Comparison of ENCODE assay signal across 8 cellular contexts in genomic region chr2:241318830-241319229, GRCh38. TPM values are rescaled to one million over a fixed set of nuclear protein-coding genes. Genes with fewer than 3 reads are reported as not detected.
DNase-seq lines count a peak whose midpoint lies in the region; ATAC-seq and TF ChIP-seq lines count a peak whose summit lies in the region.
"Not testable (repeated sequence)": the region's sequence is repeated elsewhere in the genome, so short reads cannot be mapped to it uniquely, and the experiment has no call there.

No MANE protein-coding gene starts in this region.

- TF ChIP-seq CTCF in IMR-90 (conservative IDR thresholded peaks at IDR 0.05; ENCODE audit: low read depth, low read length); neural progenitor cell (IDR thresholded peaks at IDR 0.05); upper lobe of right lung (IDR thresholded peaks at IDR 0.05): not testable (repeated sequence)

- H3K79me2 ChIP-seq in neural progenitor cell (ENCODE audit: low read depth): peaks cover 93% of the 10 kb centered on the region

- not testable (repeated sequence) for H3K23ac ChIP-seq in IMR-90 (ENCODE audit: low read depth, low read length)

- not testable (repeated sequence) for H3K27me3 ChIP-seq in CD4-positive, alpha-beta memory T cell (ENCODE audit: insufficient read depth, low read length); IMR-90 (ENCODE audit: control insufficient read depth, insufficient read depth, low read length); iPS-20b (ENCODE audit: insufficient read depth, low read length); neural progenitor cell; upper lobe of right lung

- not testable (repeated sequence) for H3K27me3 Mint-ChIP-seq in CD4-positive, alpha-beta memory T cell; T-helper 2 cell treated with Interferon-gamma antibody and Interleukin-4, amounts not matched to agents 5 μg/mL and 100 μg/mL, for 36 hours (ENCODE audit: low read depth); activated naive CD4-positive, alpha-beta T cell treated with anti-CD3 and anti-CD28 coated beads, Interleukin-2, amount 10 ng/mL, durations not matched to agents 7 days and 5 days; effector memory CD8-positive, alpha-beta T cell; neural progenitor cell (ENCODE audit: insufficient read depth, low read depth)

- not testable (repeated sequence) for H4K8ac ChIP-seq in IMR-90 (ENCODE audit: low read depth in 2 of 2, low read length in 2 of 2)

- not testable (repeated sequence) for H3K4me2 ChIP-seq in IMR-90 (ENCODE audit: low read depth, low read length)
- H3K4me2 ChIP-seq in neural progenitor cell: peak overlapping the region; percentile 98

- not testable (repeated sequence) for TF ChIP-seq POLR2A in IMR-90 (IDR thresholded peaks at IDR 0.05; ENCODE audit: low read depth, low read length)

- H2AK9ac ChIP-seq in IMR-90 (replicated peaks; ENCODE audit: low read depth, low read length, poor library complexity): not testable (repeated sequence)

- not testable (repeated sequence) for H2BK5ac ChIP-seq in IMR-90 (ENCODE audit: low read depth, low read length, poor library complexity, severe bottlenecking)

- not testable (repeated sequence) for ATAC-seq in IMR-90 (ENCODE audit: low read depth); effector memory CD8-positive, alpha-beta T cell (replicated peaks); upper lobe of right lung

- H3K9me3 ChIP-seq in CD4-positive, alpha-beta memory T cell (ENCODE audit: control insufficient read depth in 1 of 2, low read length in 2 of 2); IMR-90 (ENCODE audit: control insufficient read depth, insufficient read depth, low read length); iPS-20b (ENCODE audit: insufficient read depth, low read depth, low read length); neural progenitor cell (ENCODE audit: low read depth); upper lobe of right lung: not testable (repeated sequence)

- not testable (repeated sequence) for H3K36me3 ChIP-seq in CD4-positive, alpha-beta memory T cell (ENCODE audit: insufficient read depth, low read length); IMR-90 (ENCODE audit: control insufficient read depth, insufficient read depth, low read length); neural progenitor cell; upper lobe of right lung
- H3K36me3 ChIP-seq in iPS-20b (ENCODE audit: insufficient read depth, low read depth, low read length): peaks cover 17% of the 10 kb centered on the region

- not testable (repeated sequence) for H3K9ac ChIP-seq in IMR-90 (ENCODE audit: low read depth, low read length); iPS-20b (ENCODE audit: low read depth, low read length); neural progenitor cell

- H4K5ac ChIP-seq in IMR-90 (ENCODE audit: low read depth, low read length): not testable (repeated sequence)

- H3K79me1 ChIP-seq in IMR-90 (ENCODE audit: low read depth in 1 of 2, low read length in 2 of 2): peaks cover 5 to 37% of the 10 kb centered on the region in 2 experiments; a peak in 3 of 4 replicates

- not testable (repeated sequence) for H3K4ac ChIP-seq in IMR-90 (ENCODE audit: low read depth, low read length)

- H2BK15ac ChIP-seq in IMR-90 (ENCODE audit: low read depth, low read length): not testable (repeated sequence)

- no CpG with 5 or more reads among the region's 6 CpGs for WGBS in IMR-90 (ENCODE audit: extremely low coverage in 2 of 2, insufficient read length in 1 of 2), 2 experiments

- BruUV-seq in IMR-90 (replicated peaks; lab: Mats Ljungman, UMichigan): not testable (repeated sequence)

- H3K9me1 ChIP-seq in IMR-90 (ENCODE audit: insufficient read depth, low read length): not testable (repeated sequence)

- not testable (repeated sequence) for H3K27ac ChIP-seq in CD4-positive, alpha-beta memory T cell (ENCODE audit: low read depth, low read length); IMR-90 (ENCODE audit: insufficient read depth, low read length); iPS-20b (ENCODE audit: low read length); neural progenitor cell; upper lobe of right lung

- POLR2A ChIA-PET in CD4-positive, alpha-beta memory T cell (lab: Charles Lee; ENCODE audit: partially characterized antibody): interaction anchor here (0.8 to 1.7 kb wide), 2 partner anchors 20 to 31 kb away, joined by 3 read pairs; no protein-coding TSS in a partner anchor
- POLR2A ChIA-PET in IMR-90 (lab: Charles Lee; ENCODE audit: unreplicated experiment): interaction anchor here (0.7 kb wide), 1 partner anchor 15 kb away, joined by 8 read pairs; no protein-coding TSS in a partner anchor

- not testable (repeated sequence) for H3K14ac ChIP-seq in IMR-90 (replicated peaks; ENCODE audit: low read depth, low read length)

- TF ChIP-seq RAD21 in IMR-90 (IDR thresholded peaks at IDR 0.05; ENCODE audit: low read length): not testable (repeated sequence)

- not testable (repeated sequence) for H3K9me3 Mint-ChIP-seq in CD4-positive, alpha-beta memory T cell; T-helper 2 cell treated with Interferon-gamma antibody and Interleukin-4, amounts not matched to agents 5 μg/mL and 100 μg/mL, for 36 hours; activated naive CD4-positive, alpha-beta T cell treated with anti-CD3 and anti-CD28 coated beads, Interleukin-2, amount 10 ng/mL, durations not matched to agents 7 days and 5 days; effector memory CD8-positive, alpha-beta T cell; neural progenitor cell

- peak overlapping the region in 5 of 8 donors; percentile 57 to 99 (median 94) for H3K4me3 Mint-ChIP-seq in CD4-positive, alpha-beta memory T cell
- H3K4me3 Mint-ChIP-seq in T-helper 2 cell treated with Interferon-gamma antibody and Interleukin-4, amounts not matched to agents 5 μg/mL and 100 μg/mL, for 36 hours: peak overlapping the region; percentile 96
- H3K4me3 Mint-ChIP-seq in activated naive CD4-positive, alpha-beta T cell treated with anti-CD3 and anti-CD28 coated beads, Interleukin-2, amount 10 ng/mL, durations not matched to agents 7 days and 5 days: peak overlapping the region; percentile 89
- peak overlapping the region; percentile 36 to 95 for H3K4me3 Mint-ChIP-seq in effector memory CD8-positive, alpha-beta T cell
- H3K4me3 Mint-ChIP-seq in neural progenitor cell: peak overlapping the region; percentile 99

- H3K18ac ChIP-seq in IMR-90 (ENCODE audit: low read depth, low read length): not testable (repeated sequence)

- H4K20me1 ChIP-seq in IMR-90 (ENCODE audit: insufficient read depth, low read length) (peaks cover 77% of the 10 kb centered on the region), neural progenitor cell (ENCODE audit: low read depth) (peaks cover 78% of the 10 kb centered on the region)

- CTCF ChIA-PET in CD4-positive, alpha-beta memory T cell (lab: Charles Lee; ENCODE audit: partially characterized antibody): interaction anchor here (0.9 to 1.4 kb wide), 2 partner anchors 21 to 32 kb away, joined by 3 to 6 read pairs; no protein-coding TSS in a partner anchor
- CTCF ChIA-PET in IMR-90 (lab: Yijun Ruan, JAX): not testable (repeated sequence)
- CTCF ChIA-PET in activated naive CD4-positive, alpha-beta T cell treated with anti-CD3 and anti-CD28 coated beads, Interleukin-2, amount 10 ng/mL, durations not matched to agents 7 days and 5 days (lab: Charles Lee): interaction anchor here (0.9 kb wide), 1 partner anchor 240 kb away, joined by 3 read pairs; no protein-coding TSS in a partner anchor

- H2AFZ ChIP-seq in IMR-90 (replicated peaks; ENCODE audit: low read length, poor library complexity); neural progenitor cell (replicated peaks): not testable (repeated sequence)

- in situ Hi-C loops in IMR-90 (cut with MboI; ENCODE audit: low sequenced_read_pairs): not testable (repeated sequence)

- intact Hi-C loops in CD4-positive, alpha-beta memory T cell (cut with micrococcal nuclease): loop anchor here (5.0 to 10.0 kb wide), 4 partner anchors 102 to 754 kb away; partner anchors contain the start of genes ATG4B, DUSP28, RNPEPL1 and THAP4
- intact Hi-C loops in IMR-90 (cut with micrococcal nuclease); upper lobe of right lung (cut with DNase I): not testable (repeated sequence)

- H3K27ac Mint-ChIP-seq in CD4-positive, alpha-beta memory T cell: peak overlapping the region in 3 of 7 donors; percentile 19 to 98 (median 48)
- H3K27ac Mint-ChIP-seq in T-helper 2 cell treated with Interferon-gamma antibody and Interleukin-4, amounts not matched to agents 5 μg/mL and 100 μg/mL, for 36 hours; activated naive CD4-positive, alpha-beta T cell treated with anti-CD3 and anti-CD28 coated beads, Interleukin-2, amount 10 ng/mL, durations not matched to agents 7 days and 5 days; neural progenitor cell: not testable (repeated sequence)
- H3K27ac Mint-ChIP-seq in effector memory CD8-positive, alpha-beta T cell: peak overlapping the region; percentile 98 to 99

- H2BK20ac ChIP-seq in IMR-90 (ENCODE audit: low read depth, low read length): not testable (repeated sequence)

- DNase-seq in CD4-positive, alpha-beta memory T cell; IMR-90; T-helper 2 cell treated with Interferon-gamma antibody and Interleukin-4, amounts not matched to agents 5 μg/mL and 100 μg/mL, for 36 hours (ENCODE audit: low spot score); activated naive CD4-positive, alpha-beta T cell treated with anti-CD3 and anti-CD28 coated beads, Interleukin-2, amount 10 ng/mL, durations not matched to agents 7 days and 5 days; effector memory CD8-positive, alpha-beta T cell; neural progenitor cell (ENCODE audit: low spot score); upper lobe of right lung: not testable (repeated sequence)

- H3K4me3 ChIP-seq in CD4-positive, alpha-beta memory T cell (ENCODE audit: low read length in 2 of 2); IMR-90 (ENCODE audit: insufficient read depth, low read depth, low read length): not testable (repeated sequence)
- H3K4me3 ChIP-seq in iPS-20b (ENCODE audit: low read length) (peak overlapping the region; percentile 12; the same call in 1 of the 2 replicates), neural progenitor cell (peak overlapping the region; percentile 90), upper lobe of right lung (peak overlapping the region; percentile 84)

- H2AK5ac ChIP-seq in IMR-90 (ENCODE audit: low read depth, low read length): not testable (repeated sequence)

- dilution Hi-C loops in IMR-90 (cut with HindIII; ENCODE audit: low sequenced_read_pairs, unreplicated experiment): not testable (repeated sequence)

- H3K56ac ChIP-seq in IMR-90 (ENCODE audit: extremely low read depth, insufficient read depth, low read length): not testable (repeated sequence)

- peaks cover 51 to 89% (median 66%) of the 10 kb centered on the region in 4 donors for H3K4me1 Mint-ChIP-seq in CD4-positive, alpha-beta memory T cell
- peaks cover 51% of the 10 kb centered on the region for H3K4me1 Mint-ChIP-seq in T-helper 2 cell treated with Interferon-gamma antibody and Interleukin-4, amounts not matched to agents 5 μg/mL and 100 μg/mL, for 36 hours (ENCODE audit: low read depth)
- H3K4me1 Mint-ChIP-seq in activated naive CD4-positive, alpha-beta T cell treated with anti-CD3 and anti-CD28 coated beads, Interleukin-2, amount 10 ng/mL, durations not matched to agents 7 days and 5 days: peaks cover 65% of the 10 kb centered on the region
- H3K4me1 Mint-ChIP-seq in effector memory CD8-positive, alpha-beta T cell (ENCODE audit: low read depth in 2 of 2): peaks cover 48 to 66% of the 10 kb centered on the region in 2 donors
- H3K4me1 Mint-ChIP-seq in neural progenitor cell: peaks cover 44% of the 10 kb centered on the region

- peaks cover 2 to 54% of the 10 kb centered on the region in 2 donors for H3K36me3 Mint-ChIP-seq in CD4-positive, alpha-beta memory T cell
- H3K36me3 Mint-ChIP-seq in T-helper 2 cell treated with Interferon-gamma antibody and Interleukin-4, amounts not matched to agents 5 μg/mL and 100 μg/mL, for 36 hours (ENCODE audit: low read depth): peaks cover 39% of the 10 kb centered on the region
- peaks cover 51% of the 10 kb centered on the region for H3K36me3 Mint-ChIP-seq in activated naive CD4-positive, alpha-beta T cell treated with anti-CD3 and anti-CD28 coated beads, Interleukin-2, amount 10 ng/mL, durations not matched to agents 7 days and 5 days
- H3K36me3 Mint-ChIP-seq in effector memory CD8-positive, alpha-beta T cell (ENCODE audit: insufficient read depth): peaks cover 43% of the 10 kb centered on the region
- H3K36me3 Mint-ChIP-seq in neural progenitor cell: peaks cover 23% of the 10 kb centered on the region

- H3K4me1 ChIP-seq in CD4-positive, alpha-beta memory T cell (ENCODE audit: insufficient read depth, low read length): peaks cover 75% of the 10 kb centered on the region
- not testable (repeated sequence) for H3K4me1 ChIP-seq in IMR-90 (ENCODE audit: control insufficient read depth, insufficient read depth, low read length)
- H3K4me1 ChIP-seq in iPS-20b (ENCODE audit: insufficient read depth, low read length) (peaks cover 30% of the 10 kb centered on the region), neural progenitor cell (peaks cover 22% of the 10 kb centered on the region), upper lobe of right lung (peaks cover 63% of the 10 kb centered on the region)

- H2BK120ac ChIP-seq in IMR-90 (ENCODE audit: low read depth, low read length): not testable (repeated sequence)

- H4K91ac ChIP-seq in IMR-90 (ENCODE audit: insufficient read depth, low read depth, low read length): not testable (repeated sequence)

- H3F3A ChIP-seq in neural progenitor cell (ENCODE audit: low read depth): not testable (repeated sequence)

RNA-seq across cellular contexts. Expression of gene SEPTIN2, which starts 3.1 kb away (rescaled TPM):
- 100 to 1,000 TPM; 332 to 362 TPM for total RNA-seq in CD4-positive, alpha-beta memory T cell
- polyA plus RNA-seq in CD4-positive, alpha-beta memory T cell: 100 to 1,000 TPM; 187 to 249 TPM
- total RNA-seq in IMR-90 (2012; rRNA removed) (504 and 570 TPM in 2 replicates), neural progenitor cell (ENCODE audit: low replicate concordance) (452 and 632 TPM in 2 replicates), upper lobe of right lung (264 TPM)
- 320 and 420 TPM in 2 replicates for polyA plus RNA-seq in IMR-90 (2012; rRNA removed)
- polyA plus RNA-seq in IMR-90 (2012; cell fraction: cytosol; rRNA removed): 75.8 and 130 TPM in 2 replicates
- polyA plus RNA-seq in IMR-90 (2012; cell fraction: nucleus; rRNA removed; ENCODE audit: low replicate concordance): 96.8 and 681 TPM in 2 replicates

RNA-seq across cellular contexts. Expression of gene HDLBP, which starts 3.4 kb away (rescaled TPM):
- total RNA-seq in CD4-positive, alpha-beta memory T cell: 100 to 1,000 TPM; 166 to 183 TPM
- polyA plus RNA-seq in CD4-positive, alpha-beta memory T cell: 10 to 100 TPM; 24.7 to 82.3 TPM
- total RNA-seq in IMR-90 (2012; rRNA removed) (1,093 and 1,165 TPM in 2 replicates), neural progenitor cell (ENCODE audit: low replicate concordance) (251 and 269 TPM in 2 replicates), upper lobe of right lung (444 TPM)
- 648 and 649 TPM in 2 replicates for polyA plus RNA-seq in IMR-90 (2012; rRNA removed)
- polyA plus RNA-seq in IMR-90 (2012; cell fraction: cytosol; rRNA removed): 217 and 232 TPM in 2 replicates
- 545 and 768 TPM in 2 replicates for polyA plus RNA-seq in IMR-90 (2012; cell fraction: nucleus; rRNA removed; ENCODE audit: low replicate concordance)

RNA-seq across cellular contexts. Expression of gene FARP2, which starts 37.3 kb away (rescaled TPM):
- total RNA-seq in CD4-positive, alpha-beta memory T cell: 10 to 100 TPM; 17.2 to 21.8 TPM
- polyA plus RNA-seq in CD4-positive, alpha-beta memory T cell: 1 to 10 TPM; 3.9 to 5.5 TPM
- total RNA-seq in IMR-90 (2012; rRNA removed) (30.8 and 38.6 TPM in 2 replicates), neural progenitor cell (ENCODE audit: low replicate concordance) (28.6 and 32.3 TPM in 2 replicates), upper lobe of right lung (48.6 TPM)
- polyA plus RNA-seq in IMR-90 (2012; rRNA removed): 15.5 and 17.1 TPM in 2 replicates
- polyA plus RNA-seq in IMR-90 (2012; cell fraction: cytosol; rRNA removed): 7.2 and 7.7 TPM in 2 replicates
- 15.5 and 22.7 TPM in 2 replicates for polyA plus RNA-seq in IMR-90 (2012; cell fraction: nucleus; rRNA removed; ENCODE audit: low replicate concordance)
